1 cellular context compared by ENCODE assay signal in the genomic region with DNA sequence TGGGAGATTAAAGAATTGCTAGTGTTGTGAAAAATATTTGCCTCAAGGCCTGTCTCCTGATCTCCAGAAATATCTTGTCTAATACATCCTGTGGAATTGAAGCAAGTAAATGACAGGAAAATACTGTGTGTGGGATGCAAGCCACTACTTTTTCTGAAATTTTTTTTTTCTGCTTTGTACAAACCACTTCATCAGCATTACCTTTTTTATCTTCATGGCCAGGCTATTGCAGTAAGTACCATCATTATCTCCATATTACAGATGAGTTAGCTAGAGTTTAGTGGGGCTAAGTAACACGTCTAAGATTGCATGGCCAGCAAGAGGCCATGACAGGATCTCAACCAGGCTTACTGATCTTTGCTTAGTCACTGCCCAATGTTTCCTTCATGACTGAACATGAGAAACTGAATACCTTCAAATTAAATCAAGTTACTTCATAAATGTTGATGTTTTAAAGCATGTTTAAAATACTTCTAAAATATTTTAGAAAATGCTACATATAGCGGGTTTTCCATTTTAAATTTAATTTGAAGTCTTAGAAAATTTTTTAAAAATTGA.
TF ChIP-seq lines count a peak whose summit lies in the region.

No MANE protein-coding gene starts in this region.

TF ChIP-seq in IMR-90, 13 proteins besides CTCF, POLR2A, EP300 and RAD21:
- no peak for TF ChIP-seq NFE2L2 (IDR thresholded peaks at IDR 0.05; ENCODE audit: low read depth, low read length)
- TF ChIP-seq RCOR1 (IDR thresholded peaks at IDR 0.05; ENCODE audit: insufficient replicate concordance, low read length): no peak
- no peak for TF ChIP-seq CEBPB (IDR thresholded peaks at IDR 0.05; ENCODE audit: low read depth, low read length)
- TF ChIP-seq RFX5 (IDR thresholded peaks at IDR 0.05; ENCODE audit: low read depth, low read length): no peak
- no peak for TF ChIP-seq MAFK (IDR thresholded peaks at IDR 0.05; ENCODE audit: low read depth, low read length)
- TF ChIP-seq MAZ (IDR thresholded peaks at IDR 0.05; ENCODE audit: borderline replicate concordance, low read depth, low read length): no peak
- TF ChIP-seq, protein P1, sequence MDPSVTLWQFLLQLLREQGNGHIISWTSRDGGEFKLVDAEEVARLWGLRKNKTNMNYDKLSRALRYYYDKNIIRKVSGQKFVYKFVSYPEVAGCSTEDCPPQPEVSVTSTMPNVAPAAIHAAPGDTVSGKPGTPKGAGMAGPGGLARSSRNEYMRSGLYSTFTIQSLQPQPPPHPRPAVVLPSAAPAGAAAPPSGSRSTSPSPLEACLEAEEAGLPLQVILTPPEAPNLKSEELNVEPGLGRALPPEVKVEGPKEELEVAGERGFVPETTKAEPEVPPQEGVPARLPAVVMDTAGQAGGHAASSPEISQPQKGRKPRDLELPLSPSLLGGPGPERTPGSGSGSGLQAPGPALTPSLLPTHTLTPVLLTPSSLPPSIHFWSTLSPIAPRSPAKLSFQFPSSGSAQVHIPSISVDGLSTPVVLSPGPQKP (IDR thresholded peaks at IDR 0.05; ENCODE audit: borderline replicate concordance, low read depth, low read length): no peak
- TF ChIP-seq, protein P2, sequence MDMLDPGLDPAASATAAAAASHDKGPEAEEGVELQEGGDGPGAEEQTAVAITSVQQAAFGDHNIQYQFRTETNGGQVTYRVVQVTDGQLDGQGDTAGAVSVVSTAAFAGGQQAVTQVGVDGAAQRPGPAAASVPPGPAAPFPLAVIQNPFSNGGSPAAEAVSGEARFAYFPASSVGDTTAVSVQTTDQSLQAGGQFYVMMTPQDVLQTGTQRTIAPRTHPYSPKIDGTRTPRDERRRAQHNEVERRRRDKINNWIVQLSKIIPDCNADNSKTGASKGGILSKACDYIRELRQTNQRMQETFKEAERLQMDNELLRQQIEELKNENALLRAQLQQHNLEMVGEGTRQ (IDR thresholded peaks at IDR 0.05; ENCODE audit: low read depth, low read length): no peak
- TF ChIP-seq BHLHE40 (IDR thresholded peaks at IDR 0.05; ENCODE audit: low read depth, low read length): no peak
